Comparison of ENCODE assay signal across 23 cellular contexts in genomic region chr14:93317200-93317599, GRCh38. TPM values are rescaled to one million over a fixed set of nuclear protein-coding genes. Genes with fewer than 3 reads are reported as not detected.
DNase-seq lines count a peak whose midpoint lies in the region; ATAC-seq, FAIRE-seq and TF ChIP-seq lines count a peak whose summit lies in the region.
"Had no signal": no experiment of that assay in that cellular context is flagged by ENCODE, and none has a peak within 500 bp of the region (broad histone marks: within the 10 kb centered on the region; RNA-seq: fewer than 3 reads in every experiment).

No MANE protein-coding gene starts in this region.

- H3K36me3 ChIP-seq in ACC112 (ENCODE audit: insufficient read depth, low read length) (no peaks in the 10 kb centered on the region), endothelial cell of umbilical vein (ENCODE audit: control insufficient read depth in 2 of 2, extremely low read depth in 1 of 2, insufficient read depth in 2 of 2, low read length in 2 of 2) (no peaks in the 10 kb centered on the region), osteoblast (ENCODE audit: insufficient read depth, low read length) (no peaks in the 10 kb centered on the region)
- no peaks in the 10 kb centered on the region for H3K36me3 ChIP-seq in CD8-positive, alpha-beta memory T cell (ENCODE audit: insufficient read depth, low read length)

- H3K27ac ChIP-seq in ACC112 (ENCODE audit: low read depth, low read length) = peak overlapping the region; percentile 74
- H3K27ac ChIP-seq in endothelial cell of umbilical vein (ENCODE audit: insufficient read depth, low read depth, low read length) = peak overlapping the region; percentile 78
- H3K27ac ChIP-seq in osteoblast (ENCODE audit: low read depth, low read length) = peak overlapping the region; percentile 59
- no peak overlapping the region for H3K27ac ChIP-seq in CD8-positive, alpha-beta memory T cell (ENCODE audit: low read depth, low read length)
- H3K27ac ChIP-seq: RWPE1, testis had no signal

- H3K27me3 Mint-ChIP-seq in HFFc6 (ENCODE audit: insufficient read depth) = no peaks in the 10 kb centered on the region; the same call in 1 of the 2 replicates
- H3K27me3 Mint-ChIP-seq in CD8-positive, alpha-beta memory T cell = peaks cover 0 to 1% of the 10 kb centered on the region in 2 donors
- H3K27me3 Mint-ChIP-seq: activated B cell treated with CpG ODN at 0.5 μM for 24 hours; activated naive CD4-positive, alpha-beta T cell treated with anti-CD3 and anti-CD28 coated beads, Interleukin-2, amount 10 ng/mL, durations not matched to agents 7 days and 5 days; naive thymus-derived CD4-positive, alpha-beta T cell; stimulated activated naive B cell treated with anti-CD40 and anti-IgM and Interleukin-4, amounts not matched to agents 10 μg/mL and 1 μg/mL and 100 μg/mL, for 72 hours had no signal

- no peaks in the 10 kb centered on the region for H3K9me1 ChIP-seq in endothelial cell of umbilical vein (replicated peaks; ENCODE audit: control insufficient read depth, extremely low read depth, insufficient read depth, low read length)

- POLR2A ChIA-PET in endothelial cell of umbilical vein (lab: Charles Lee) = interaction anchor here (1.3 kb wide), 1 partner anchor 14 kb away, joined by 3 read pairs; no protein-coding TSS in a partner anchor
- POLR2A ChIA-PET in CD8-positive, alpha-beta memory T cell (lab: Charles Lee) = no interaction called here

- H4K20me1 ChIP-seq in endothelial cell of umbilical vein (replicated peaks; ENCODE audit: control insufficient read depth, extremely low read depth, insufficient read depth, low read length) (peaks cover 18% of the 10 kb centered on the region), osteoblast (ENCODE audit: insufficient read depth, low read length) (peaks cover 47% of the 10 kb centered on the region)

- peaks cover 9% of the 10 kb centered on the region for H3K36me3 Mint-ChIP-seq in HFFc6 (ENCODE audit: low read depth)
- peaks cover 5 to 7% (median 6%) of the 10 kb centered on the region in 3 donors for H3K36me3 Mint-ChIP-seq in CD8-positive, alpha-beta memory T cell

- no peak for TF ChIP-seq POLR2A in endothelial cell of umbilical vein (IDR thresholded peaks at IDR 0.05; ENCODE audit: low read depth, low read length)

- dilution Hi-C loops in endothelial cell of umbilical vein (cut with MboI; ENCODE audit: extremely low pct_ligation_motif_present, low sequenced_read_pairs) = no loop called here

- intact Hi-C loops in endothelial cell of umbilical vein (cut with micrococcal nuclease) = no loop called here

- ATAC-seq in HG02571 (IDR thresholded peaks at IDR 0.05; ENCODE audit: unreplicated experiment) (no peak), GM19452 (IDR thresholded peaks at IDR 0.05; ENCODE audit: unreplicated experiment) (no peak), GM18907 (IDR thresholded peaks at IDR 0.05; ENCODE audit: unreplicated experiment) (no peak)

- H3K27ac Mint-ChIP-seq in HFFc6 = peak overlapping the region; percentile 92
- no peak overlapping the region for H3K27ac Mint-ChIP-seq in CD8-positive, alpha-beta memory T cell
- H3K27ac Mint-ChIP-seq: activated B cell treated with CpG ODN at 0.5 μM for 24 hours; activated naive CD4-positive, alpha-beta T cell treated with anti-CD3 and anti-CD28 coated beads, Interleukin-2, amount 10 ng/mL, durations not matched to agents 7 days and 5 days; activated T-helper 1 cell treated with anti-CD3 and anti-CD28 coated beads, Interleukin-12 subunit alpha, Interleukin-12 subunit beta, Interleukin-2, Interleukin-4 antibody, amounts not matched to agents 30 ng/mL and 10 ng/mL and 1 ng/mL, durations not matched to agents 14 hours and 24 hours and 36 hours; naive thymus-derived CD4-positive, alpha-beta T cell; stimulated activated naive B cell treated with anti-CD40 and anti-IgM and Interleukin-4, amounts not matched to agents 10 μg/mL and 1 μg/mL and 100 μg/mL, for 72 hours had no signal

- H3K79me2 ChIP-seq in ACC112 (ENCODE audit: control insufficient read depth, insufficient read depth, low read length, unreplicated experiment) (peaks cover 86% of the 10 kb centered on the region), endothelial cell of umbilical vein (ENCODE audit: control insufficient read depth, insufficient read depth, low read length) (peaks cover 87% of the 10 kb centered on the region), osteoblast (ENCODE audit: insufficient read depth, low read length) (peaks cover 91% of the 10 kb centered on the region)

- H3K27me3 ChIP-seq in ACC112 (ENCODE audit: insufficient read depth, low read length) (no peaks in the 10 kb centered on the region), endothelial cell of umbilical vein (ENCODE audit: control insufficient read depth in 2 of 2, insufficient read depth in 2 of 2, low read length in 2 of 2) (no peaks in the 10 kb centered on the region), osteoblast (ENCODE audit: insufficient read depth, low read length) (no peaks in the 10 kb centered on the region)
- no peaks in the 10 kb centered on the region for H3K27me3 ChIP-seq in CD8-positive, alpha-beta memory T cell (ENCODE audit: insufficient read depth, low read length, poor library complexity, severe bottlenecking)
- H3K27me3 ChIP-seq: testis had no signal

- H3K4me2 ChIP-seq in endothelial cell of umbilical vein (ENCODE audit: insufficient read depth, low read length) = peak overlapping the region; percentile 89
- no peak overlapping the region for H3K4me2 ChIP-seq in osteoblast (ENCODE audit: insufficient read depth, low read length)

- FAIRE-seq in endothelial cell of umbilical vein (lab: Jason Lieb, UNC) = no peak
- FAIRE-seq: D721Med had no signal

- H3K4me3 ChIP-seq in ACC112 (ENCODE audit: low read depth, low read length) = no peak overlapping the region
- no peak overlapping the region for H3K4me3 ChIP-seq in endothelial cell of umbilical vein (replicated peaks in 1 of 3; ENCODE audit: insufficient read depth in 1 of 3, low read depth in 1 of 3, low read length in 3 of 3)
- H3K4me3 ChIP-seq in osteoblast (ENCODE audit: insufficient read depth, low read length) = no peak overlapping the region
- H3K4me3 ChIP-seq in CD8-positive, alpha-beta memory T cell (ENCODE audit: low read length) = no peak overlapping the region
- H3K4me3 ChIP-seq: testis had no signal

- H3K4me1 Mint-ChIP-seq in HFFc6 (ENCODE audit: low read depth) = peaks cover 46% of the 10 kb centered on the region
- H3K4me1 Mint-ChIP-seq in CD8-positive, alpha-beta memory T cell = peaks cover 33 to 63% (median 57%) of the 10 kb centered on the region in 3 donors

- H3K9ac ChIP-seq in endothelial cell of umbilical vein (replicated peaks; ENCODE audit: extremely low read depth, insufficient read depth, low read length) = no peak overlapping the region

- peak overlapping the region; percentile 35 for H3K4me3 Mint-ChIP-seq in HFFc6
- no peak overlapping the region for H3K4me3 Mint-ChIP-seq in CD8-positive, alpha-beta memory T cell
- H3K4me3 Mint-ChIP-seq: activated B cell treated with CpG ODN at 0.5 μM for 24 hours; activated naive CD4-positive, alpha-beta T cell treated with anti-CD3 and anti-CD28 coated beads, Interleukin-2, amount 10 ng/mL, durations not matched to agents 7 days and 5 days; activated T-helper 1 cell treated with anti-CD3 and anti-CD28 coated beads, Interleukin-12 subunit alpha, Interleukin-12 subunit beta, Interleukin-2, Interleukin-4 antibody, amounts not matched to agents 30 ng/mL and 10 ng/mL and 1 ng/mL, durations not matched to agents 14 hours and 24 hours and 36 hours; naive thymus-derived CD4-positive, alpha-beta T cell had no signal

- no TSS peak for BruUV-seq in endothelial cell of umbilical vein (replicated peaks; lab: Mats Ljungman, UMichigan)

- TF ChIP-seq CTCF in HFFc6 (IDR thresholded peaks at IDR 0.05) (no peak), endothelial cell of umbilical vein (IDR thresholded peaks at IDR 0.05; ENCODE audit: extremely low read depth in 1 of 2, insufficient read depth in 1 of 2, low read depth in 1 of 2, low read length in 2 of 2) (no peak), osteoblast (IDR thresholded peaks at IDR 0.05; ENCODE audit: extremely low read depth, low read depth, low read length) (no peak)

- DNase-seq in HFFc6 = no peak
- DNase-seq in endothelial cell of umbilical vein (ENCODE audit: low read depth, low spot score) = no peak
- DNase-seq in osteoblast (ENCODE audit: insufficient read length, low spot score, missing footprints) = no peak
- DNase-seq in CD8-positive, alpha-beta memory T cell = no peak
- DNase-seq: activated B cell treated with CpG ODN at 0.5 μM for 24 hours; activated naive CD4-positive, alpha-beta T cell treated with anti-CD3 and anti-CD28 coated beads, Interleukin-2, amount 10 ng/mL, durations not matched to agents 7 days and 5 days; amniotic stem cell; KG1; naive thymus-derived CD4-positive, alpha-beta T cell; NCI-H526 treated with DMSO at 0.1 percent for 48 hours; occipital lobe; stimulated activated CD4-positive, alpha-beta T cell treated with anti-CD3 and anti-CD28 coated beads, Interleukin-4, amount 100 ng/mL, for 24 hours; stimulated activated naive B cell treated with anti-CD40 and anti-IgM and Interleukin-4, amounts not matched to agents 10 μg/mL and 1 μg/mL and 100 μg/mL, for 72 hours; testis had no signal

- CTCF ChIA-PET in endothelial cell of umbilical vein (lab: Charles Lee) = interaction anchor here (0.6 to 3.7 kb wide), 7 partner anchors 9 to 73 kb away, joined by 3 to 23 read pairs (median 3); no protein-coding TSS in a partner anchor
- CTCF ChIA-PET in CD8-positive, alpha-beta memory T cell (lab: Charles Lee) = no interaction called here

- H3K9me3 ChIP-seq in endothelial cell of umbilical vein (replicated peaks; ENCODE audit: control insufficient read depth, insufficient read depth, low read length) = no peaks in the 10 kb centered on the region
- no peaks in the 10 kb centered on the region for H3K9me3 ChIP-seq in osteoblast (ENCODE audit: low read depth, low read length)
- H3K9me3 ChIP-seq in CD8-positive, alpha-beta memory T cell (ENCODE audit: low read length) = no peaks in the 10 kb centered on the region
- H3K9me3 ChIP-seq: testis had no signal

- H2AFZ ChIP-seq in ACC112 (ENCODE audit: low read length, unreplicated experiment) = no peak overlapping the region
- H2AFZ ChIP-seq in endothelial cell of umbilical vein (ENCODE audit: low read depth, low read length) = no peak overlapping the region
- H2AFZ ChIP-seq in osteoblast (ENCODE audit: low read length) = no peak overlapping the region

- no peaks in the 10 kb centered on the region for H3K9me3 Mint-ChIP-seq in HFFc6
- H3K9me3 Mint-ChIP-seq in CD8-positive, alpha-beta memory T cell = no peaks in the 10 kb centered on the region
- H3K9me3 Mint-ChIP-seq: activated B cell treated with CpG ODN at 0.5 μM for 24 hours; activated naive CD4-positive, alpha-beta T cell treated with anti-CD3 and anti-CD28 coated beads, Interleukin-2, amount 10 ng/mL, durations not matched to agents 7 days and 5 days; activated T-helper 1 cell treated with anti-CD3 and anti-CD28 coated beads, Interleukin-12 subunit alpha, Interleukin-12 subunit beta, Interleukin-2, Interleukin-4 antibody, amounts not matched to agents 30 ng/mL and 10 ng/mL and 1 ng/mL, durations not matched to agents 14 hours and 24 hours and 36 hours; naive thymus-derived CD4-positive, alpha-beta T cell; stimulated activated naive B cell treated with anti-CD40 and anti-IgM and Interleukin-4, amounts not matched to agents 10 μg/mL and 1 μg/mL and 100 μg/mL, for 72 hours had no signal

- peaks cover 43% of the 10 kb centered on the region for H3K4me1 ChIP-seq in ACC112 (ENCODE audit: control insufficient read depth, insufficient read depth, low read length, unreplicated experiment)
- peaks cover 34% of the 10 kb centered on the region for H3K4me1 ChIP-seq in endothelial cell of umbilical vein (ENCODE audit: control insufficient read depth, extremely low read depth, insufficient read depth, low read length)
- H3K4me1 ChIP-seq in osteoblast (ENCODE audit: insufficient read depth, low read length) = peaks cover 32% of the 10 kb centered on the region
- H3K4me1 ChIP-seq in CD8-positive, alpha-beta memory T cell (ENCODE audit: insufficient read depth, low read length) = peaks cover 11% of the 10 kb centered on the region
- H3K4me1 ChIP-seq: testis had no signal

RNA-seq across cellular contexts. Expression of gene BTBD7, which starts 15.6 kb away (rescaled TPM):
- total RNA-seq in HFFc6 (2021; fragmentation: NEBNext Ultra II Directional; extraction: Animal tissue kit (Norgen Biotek cat#: 25700)) = 10 to 100 TPM; 36.8 to 45.6 (median 40.0) TPM
- total RNA-seq in endothelial cell of umbilical vein (47.8 and 50.2 TPM in 2 replicates), osteoblast (31.1 and 31.5 TPM in 2 replicates)
- 16.9 and 20.9 TPM in 2 replicates for polyA plus RNA-seq in endothelial cell of umbilical vein
- 17.7 and 18.2 TPM in 2 replicates for polyA plus RNA-seq in endothelial cell of umbilical vein (2011; cell fraction: cytosol; rRNA removed)
- polyA plus RNA-seq in endothelial cell of umbilical vein (2011; cell fraction: nucleus; rRNA removed) = 32.9 and 35.0 TPM in 2 replicates
- polyA plus RNA-seq in endothelial cell of umbilical vein (2012) = 16.3 and 21.4 TPM in 2 replicates
- 46.4 and 53.0 TPM in 2 replicates for polyA minus RNA-seq in endothelial cell of umbilical vein
- polyA minus RNA-seq in endothelial cell of umbilical vein (2011; cell fraction: cytosol; rRNA and poly(A)+ RNA removed) = 14.6 TPM
- 31.0 and 41.6 TPM in 2 replicates for polyA minus RNA-seq in endothelial cell of umbilical vein (2011; cell fraction: nucleus; rRNA and poly(A)+ RNA removed)
- total RNA-seq in CD8-positive, alpha-beta memory T cell = 10 to 100 TPM; 25.2 to 25.7 TPM
- polyA plus RNA-seq in CD8-positive, alpha-beta memory T cell = 9.6 TPM

RNA-seq across cellular contexts. Expression of gene COX8C, which starts 29.8 kb away (rescaled TPM):
- not detected for total RNA-seq in HFFc6 (2021; fragmentation: NEBNext Ultra II Directional; extraction: Animal tissue kit (Norgen Biotek cat#: 25700))
- total RNA-seq in endothelial cell of umbilical vein (not detected in 2 replicates), osteoblast (not detected in 2 replicates)
- polyA plus RNA-seq in endothelial cell of umbilical vein = not detected in 2 replicates
- not detected in 2 replicates for polyA plus RNA-seq in endothelial cell of umbilical vein (2011; cell fraction: cytosol; rRNA removed)
- polyA plus RNA-seq in endothelial cell of umbilical vein (2011; cell fraction: nucleus; rRNA removed) = not detected in 2 replicates
- polyA plus RNA-seq in endothelial cell of umbilical vein (2012) = not detected in 2 replicates
- polyA minus RNA-seq in endothelial cell of umbilical vein = not detected in 2 replicates
- polyA minus RNA-seq in endothelial cell of umbilical vein (2011; cell fraction: cytosol; rRNA and poly(A)+ RNA removed) = not detected
- polyA minus RNA-seq in endothelial cell of umbilical vein (2011; cell fraction: nucleus; rRNA and poly(A)+ RNA removed) = not detected in 2 replicates
- not detected for total RNA-seq in CD8-positive, alpha-beta memory T cell
- polyA plus RNA-seq in CD8-positive, alpha-beta memory T cell = not detected
- total RNA-seq: activated B cell treated with CpG ODN at 0.5 μM for 24 hours; activated T-helper 1 cell treated with anti-CD3 and anti-CD28 coated beads, Interleukin-12 subunit alpha, Interleukin-12 subunit beta, Interleukin-2, Interleukin-4 antibody, amounts not matched to agents 30 ng/mL and 10 ng/mL and 1 ng/mL, durations not matched to agents 14 hours and 24 hours and 36 hours; dermis blood vessel endothelial cell; mesenteric fat pad; naive thymus-derived CD4-positive, alpha-beta T cell; occipital lobe had no signal
- polyA plus RNA-seq: naive thymus-derived CD4-positive, alpha-beta T cell had no signal
